ENCODE assay signal across 1 cellular context in the genomic region with DNA sequence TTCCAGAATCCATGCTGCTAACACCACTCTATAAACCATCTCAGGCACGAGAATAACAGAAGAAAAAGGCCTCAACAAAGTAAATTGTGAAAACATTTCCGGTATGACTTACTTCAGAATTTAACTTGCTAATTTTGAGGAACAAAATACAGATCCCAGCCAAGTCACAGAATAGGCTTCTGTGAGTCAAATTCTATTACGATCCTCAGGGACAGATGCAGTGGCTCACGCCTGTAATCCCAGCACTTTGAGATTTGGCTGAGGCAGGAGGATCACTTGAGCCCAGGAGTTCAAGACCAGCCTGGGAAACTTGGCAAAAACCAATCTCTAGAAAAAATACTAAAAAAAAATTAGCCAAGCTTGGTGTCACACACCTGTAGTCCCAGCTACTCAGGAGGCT.
TF ChIP-seq lines count a peak whose summit lies in the region.

No MANE protein-coding gene starts in this region.

TF ChIP-seq in WTC11, 78 proteins besides CTCF, POLR2A, EP300 and RAD21 (continued from another document):
- TF ChIP-seq ZNF121 (CRISPR knock-in tag; IDR thresholded peaks at IDR 0.05) (no peak), SP1 (CRISPR knock-in tag; conservative IDR thresholded peaks at IDR 0.05) (no peak)
- TF ChIP-seq, protein P1, sequence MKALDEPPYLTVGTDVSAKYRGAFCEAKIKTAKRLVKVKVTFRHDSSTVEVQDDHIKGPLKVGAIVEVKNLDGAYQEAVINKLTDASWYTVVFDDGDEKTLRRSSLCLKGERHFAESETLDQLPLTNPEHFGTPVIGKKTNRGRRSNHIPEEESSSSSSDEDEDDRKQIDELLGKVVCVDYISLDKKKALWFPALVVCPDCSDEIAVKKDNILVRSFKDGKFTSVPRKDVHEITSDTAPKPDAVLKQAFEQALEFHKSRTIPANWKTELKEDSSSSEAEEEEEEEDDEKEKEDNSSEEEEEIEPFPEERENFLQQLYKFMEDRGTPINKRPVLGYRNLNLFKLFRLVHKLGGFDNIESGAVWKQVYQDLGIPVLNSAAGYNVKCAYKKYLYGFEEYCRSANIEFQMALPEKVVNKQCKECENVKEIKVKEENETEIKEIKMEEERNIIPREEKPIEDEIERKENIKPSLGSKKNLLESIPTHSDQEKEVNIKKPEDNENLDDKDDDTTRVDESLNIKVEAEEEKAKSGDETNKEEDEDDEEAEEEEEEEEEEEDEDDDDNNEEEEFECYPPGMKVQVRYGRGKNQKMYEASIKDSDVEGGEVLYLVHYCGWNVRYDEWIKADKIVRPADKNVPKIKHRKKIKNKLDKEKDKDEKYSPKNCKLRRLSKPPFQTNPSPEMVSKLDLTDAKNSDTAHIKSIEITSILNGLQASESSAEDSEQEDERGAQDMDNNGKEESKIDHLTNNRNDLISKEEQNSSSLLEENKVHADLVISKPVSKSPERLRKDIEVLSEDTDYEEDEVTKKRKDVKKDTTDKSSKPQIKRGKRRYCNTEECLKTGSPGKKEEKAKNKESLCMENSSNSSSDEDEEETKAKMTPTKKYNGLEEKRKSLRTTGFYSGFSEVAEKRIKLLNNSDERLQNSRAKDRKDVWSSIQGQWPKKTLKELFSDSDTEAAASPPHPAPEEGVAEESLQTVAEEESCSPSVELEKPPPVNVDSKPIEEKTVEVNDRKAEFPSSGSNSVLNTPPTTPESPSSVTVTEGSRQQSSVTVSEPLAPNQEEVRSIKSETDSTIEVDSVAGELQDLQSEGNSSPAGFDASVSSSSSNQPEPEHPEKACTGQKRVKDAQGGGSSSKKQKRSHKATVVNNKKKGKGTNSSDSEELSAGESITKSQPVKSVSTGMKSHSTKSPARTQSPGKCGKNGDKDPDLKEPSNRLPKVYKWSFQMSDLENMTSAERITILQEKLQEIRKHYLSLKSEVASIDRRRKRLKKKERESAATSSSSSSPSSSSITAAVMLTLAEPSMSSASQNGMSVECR (CRISPR knock-in tag; IDR thresholded peaks at IDR 0.05; ENCODE audit: borderline replicate concordance): no peak
- TF ChIP-seq, protein P2, sequence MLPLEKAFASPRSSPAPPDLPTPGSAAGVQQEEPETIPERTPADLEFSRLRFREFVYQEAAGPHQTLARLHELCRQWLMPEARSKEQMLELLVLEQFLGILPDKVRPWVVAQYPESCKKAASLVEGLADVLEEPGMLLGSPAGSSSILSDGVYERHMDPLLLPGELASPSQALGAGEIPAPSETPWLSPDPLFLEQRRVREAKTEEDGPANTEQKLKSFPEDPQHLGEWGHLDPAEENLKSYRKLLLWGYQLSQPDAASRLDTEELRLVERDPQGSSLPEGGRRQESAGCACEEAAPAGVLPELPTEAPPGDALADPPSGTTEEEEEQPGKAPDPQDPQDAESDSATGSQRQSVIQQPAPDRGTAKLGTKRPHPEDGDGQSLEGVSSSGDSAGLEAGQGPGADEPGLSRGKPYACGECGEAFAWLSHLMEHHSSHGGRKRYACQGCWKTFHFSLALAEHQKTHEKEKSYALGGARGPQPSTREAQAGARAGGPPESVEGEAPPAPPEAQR (CRISPR knock-in tag; IDR thresholded peaks at IDR 0.05): no peak
TF ChIP-seq in WTC11: peak in this region for 0.
